8 cellular contexts compared by ENCODE assay signal in genomic region chr20:47315339-47315662, GRCh38. TPM values are rescaled to one million over a fixed set of nuclear protein-coding genes. Genes with fewer than 3 reads are reported as not detected.
DNase-seq lines count a peak whose midpoint lies in the region; ATAC-seq and TF ChIP-seq lines count a peak whose summit lies in the region.

No MANE protein-coding gene starts in this region.

- ATAC-seq in Right ventricle myocardium inferior (no peak), HG02759 (IDR thresholded peaks at IDR 0.05; ENCODE audit: unreplicated experiment) (no peak), GM21825 (IDR thresholded peaks at IDR 0.05; ENCODE audit: unreplicated experiment) (no peak)

- TF ChIP-seq CTCF in cardiac muscle cell (IDR thresholded peaks at IDR 0.05; ENCODE audit: low read depth, low read length): no peak
- no peak for TF ChIP-seq CTCF in mammary epithelial cell (conservative IDR thresholded peaks at IDR 0.05 in 1 of 2, IDR thresholded peaks at IDR 0.05 in 1 of 2; ENCODE audit: extremely low read depth in 1 of 2, insufficient read depth in 1 of 2, low read depth in 1 of 2, low read length in 2 of 2)
- no peak for TF ChIP-seq CTCF in uterus (IDR thresholded peaks at IDR 0.05)

- DNase-seq in cardiac muscle cell (ENCODE audit: low read depth in 1 of 2, low spot score in 1 of 2): no peak
- DNase-seq in Right ventricle myocardium inferior (ENCODE audit: missing footprints): no peak
- DNase-seq in mammary epithelial cell: no peak
- no peak for DNase-seq in uterus
- no peak for DNase-seq in CD1c-positive myeloid dendritic cell (ENCODE audit: extremely low spot score)

- H4K20me1 ChIP-seq in mammary epithelial cell (ENCODE audit: insufficient read depth, low read length): no peaks in the 10 kb centered on the region

- H3K36me3 ChIP-seq in cardiac muscle cell (no peaks in the 10 kb centered on the region), mammary epithelial cell (ENCODE audit: insufficient read depth, low read length) (peaks cover 9% of the 10 kb centered on the region), mesodermal cell (ENCODE audit: control insufficient read depth, insufficient read depth, low read length) (peaks cover 59% of the 10 kb centered on the region), uterus (no peaks in the 10 kb centered on the region)

- H3K4me1 ChIP-seq in cardiac muscle cell (ENCODE audit: low read depth) (peaks cover 55% of the 10 kb centered on the region), mammary epithelial cell (ENCODE audit: insufficient read depth, low read length) (peaks cover 55% of the 10 kb centered on the region), mesodermal cell (ENCODE audit: control insufficient read depth, insufficient read depth, low read length, poor library complexity, severe bottlenecking) (peaks cover 71% of the 10 kb centered on the region), uterus (peaks cover 28 to 36% of the 10 kb centered on the region in 2 donors)

- H3K9ac ChIP-seq in mammary epithelial cell (ENCODE audit: insufficient read depth, low read length): peak overlapping the region; percentile 51

- H2AFZ ChIP-seq in mammary epithelial cell (ENCODE audit: low read depth, low read length): no peak overlapping the region

- dilution Hi-C loops in mammary epithelial cell (cut with HindIII; ENCODE audit: low sequenced_read_pairs): loop anchor here (5.0 kb wide), 1 partner anchor 42 kb away; the partner anchor contains the start of gene ZMYND8

- H3K4me2 ChIP-seq in mammary epithelial cell (ENCODE audit: insufficient read depth, low read depth, low read length): peak overlapping the region; percentile 9

- H3K27me3 ChIP-seq in cardiac muscle cell (no peaks in the 10 kb centered on the region), mammary epithelial cell (ENCODE audit: insufficient read depth, low read length) (no peaks in the 10 kb centered on the region), uterus (no peaks in the 10 kb centered on the region)

- intact Hi-C loops in Right ventricle myocardium inferior (cut with DNase I): loop anchor here (5.0 kb wide), 1 partner anchor 43 kb away; no protein-coding TSS in a partner anchor
- intact Hi-C loops in mammary epithelial cell (cut with micrococcal nuclease): loop anchor here (1.0 to 5.0 kb wide), 4 partner anchors 9 to 147 kb away; no protein-coding TSS in a partner anchor
- intact Hi-C loops in uterus (cut with DNase I; ENCODE audit: low total_unique reads): loop anchor here (5.0 kb wide), 1 partner anchor 42 kb away; the partner anchor contains the start of gene ZMYND8

- WGBS in mammary epithelial cell (ENCODE audit: low coverage, missing lambda C conversion rate): 72% methylated on average over 4 of the region's 4 CpGs
- WGBS in mesodermal cell (ENCODE audit: insufficient coverage in 2 of 2), 2 experiments: 75% methylated on average over 1 of the region's 4 CpGs; no CpG with 5 or more reads in 1 of the 2 experiments

- TSS peak; percentile 31 for BruUV-seq in mammary epithelial cell (replicated peaks; lab: Mats Ljungman, UMichigan)

- H3K4me3 ChIP-seq in cardiac muscle cell: no peak overlapping the region
- H3K4me3 ChIP-seq in mammary epithelial cell (replicated peaks in 1 of 3; ENCODE audit: insufficient read depth in 1 of 3, low read depth in 2 of 3, low read length in 3 of 3): no peak overlapping the region
- no peak overlapping the region for H3K4me3 ChIP-seq in mesodermal cell (ENCODE audit: extremely low read depth, insufficient read depth, low read length, poor library complexity, severe bottlenecking)
- no peak overlapping the region for H3K4me3 ChIP-seq in uterus

- peaks cover 66% of the 10 kb centered on the region for H3K79me2 ChIP-seq in mammary epithelial cell (ENCODE audit: insufficient read depth, low read length)

- H3K9me3 ChIP-seq in cardiac muscle cell (ENCODE audit: low read depth) (no peaks in the 10 kb centered on the region), mammary epithelial cell (replicated peaks; ENCODE audit: insufficient read depth, low read length) (peaks cover 2% of the 10 kb centered on the region), mesodermal cell (ENCODE audit: control insufficient read depth, low read length) (no peaks in the 10 kb centered on the region), uterus (no peaks in the 10 kb centered on the region)

- in situ Hi-C loops in mammary epithelial cell (cut with MboI; ENCODE audit: low sequenced_read_pairs in 2 of 2): no loop called here

- no peak for TF ChIP-seq POLR2A in uterus (IDR thresholded peaks at IDR 0.05)

- CTCF ChIA-PET in mammary epithelial cell (lab: Charles Lee; ENCODE audit: low non-redundant PET): no interaction called here

- H3K27ac ChIP-seq in cardiac muscle cell (peak overlapping the region; percentile 97), mammary epithelial cell (ENCODE audit: insufficient read depth, low read depth, low read length) (peak overlapping the region; percentile 95), mesodermal cell (ENCODE audit: low read depth, low read length, severe bottlenecking) (peak overlapping the region; percentile 98), uterus (peak overlapping the region; percentile 93 to 98)

RNA-seq across cellular contexts. Expression of gene ZMYND8, which starts 41.2 kb away (rescaled TPM):
- total RNA-seq in cardiac muscle cell (33.0 and 45.0 TPM in 2 replicates), Right ventricle myocardium inferior (36.1 TPM), mammary epithelial cell (10 to 100 TPM; 18.7 to 59.6 TPM), uterus (10 to 100 TPM; 10.2 to 26.7 (median 16.0) TPM)
- polyA plus RNA-seq in cardiac muscle cell (27.5 and 27.6 TPM in 2 replicates), mammary epithelial cell (26.0 TPM)
- 45.8 TPM for polyA minus RNA-seq in mammary epithelial cell
- polyA plus RNA-seq in mesodermal cell (2013, experiment 1 of 2): 58.2 TPM
- polyA plus RNA-seq in mesodermal cell (2013, experiment 2 of 2): 55.0 TPM
